ENCODE assay signal across 1 cellular context in genomic region chr5:72519191-72519590, GRCh38.
TF ChIP-seq lines count a peak whose summit lies in the region.

No MANE protein-coding gene starts in this region.

TF ChIP-seq in GM12878, 131 proteins besides CTCF, POLR2A, EP300 and RAD21:
- no peak for TF ChIP-seq JUND (IDR thresholded peaks at IDR 0.05; ENCODE audit: low read depth, low read length)
- TF ChIP-seq PRDM15 (CRISPR knock-in tag; IDR thresholded peaks at IDR 0.05): no peak
- TF ChIP-seq CEBPZ (IDR thresholded peaks at IDR 0.05; ENCODE audit: low read depth, low read length): no peak
- no peak for TF ChIP-seq BHLHE40 (IDR thresholded peaks at IDR 0.05; ENCODE audit: borderline replicate concordance in 1 of 2, low read depth in 2 of 2, low read length in 1 of 2)
- no peak for TF ChIP-seq ESRRA (IDR thresholded peaks at IDR 0.05; ENCODE audit: low read length)
- TF ChIP-seq TCF3 (IDR thresholded peaks at IDR 0.05; ENCODE audit: borderline replicate concordance, insufficient read depth, low read depth, low read length): no peak
- no peak for TF ChIP-seq TARDBP (IDR thresholded peaks at IDR 0.05; ENCODE audit: borderline replicate concordance)
- no peak for TF ChIP-seq SUPT20H (IDR thresholded peaks at IDR 0.05; ENCODE audit: borderline replicate concordance, control insufficient read depth, low read depth, low read length)
- no peak for TF ChIP-seq MEF2A (IDR thresholded peaks at IDR 0.05; ENCODE audit: insufficient read depth, low read depth, low read length)
- TF ChIP-seq SREBF2 (IDR thresholded peaks at IDR 0.05; ENCODE audit: low read length): no peak
- TF ChIP-seq NBN (IDR thresholded peaks at IDR 0.05): no peak
